ENCODE assay signal across 23 cellular contexts in genomic region chr15:67366904-67367303, GRCh38.
DNase-seq lines count a peak whose midpoint lies in the region; ATAC-seq and TF ChIP-seq lines count a peak whose summit lies in the region.
"Had no signal": no experiment of that assay in that cellular context is flagged by ENCODE, and none has a peak within 500 bp of the region (broad histone marks: within the 10 kb centered on the region; RNA-seq: fewer than 3 reads in every experiment).

No MANE protein-coding gene starts in this region.

- no peak overlapping the region for H3K4me3 Mint-ChIP-seq in activated T-cell treated with anti-CD3 and anti-CD28 coated beads, Interleukin-2, amount 50 U/mL, for 72 hours
- no peak overlapping the region for H3K4me3 Mint-ChIP-seq in activated T-cell treated with anti-CD3 and anti-CD28 coated beads, Interleukin-2, amount 50 U/mL, for 24 hours
- H3K4me3 Mint-ChIP-seq in activated naive CD8-positive, alpha-beta T cell treated with anti-CD3 and anti-CD28 coated beads for 36 hours = no peak overlapping the region

- no peaks in the 10 kb centered on the region; the same call in 1 of the 2 replicates for H3F3A ChIP-seq in MM.1S (ENCODE audit: insufficient read depth, low read length)

- no peaks in the 10 kb centered on the region for H3K9me3 ChIP-seq in MM.1S (replicated peaks; ENCODE audit: insufficient read depth, low read length)
- H3K9me3 ChIP-seq: A549, Peyer's patch had no signal

- no peak overlapping the region for H3K9ac ChIP-seq in MM.1S (ENCODE audit: low read length)

- peaks cover 19% of the 10 kb centered on the region for H3K27me3 Mint-ChIP-seq in activated T-cell treated with anti-CD3 and anti-CD28 coated beads, Interleukin-2, amount 50 U/mL, for 72 hours (ENCODE audit: low read depth)
- peaks cover 10% of the 10 kb centered on the region for H3K27me3 Mint-ChIP-seq in activated T-cell treated with anti-CD3 and anti-CD28 coated beads, Interleukin-2, amount 50 U/mL, for 24 hours
- H3K27me3 Mint-ChIP-seq in activated naive CD8-positive, alpha-beta T cell treated with anti-CD3 and anti-CD28 coated beads for 36 hours = peaks cover 10% of the 10 kb centered on the region

- H3K36me3 ChIP-seq in MM.1S (replicated peaks; ENCODE audit: insufficient read depth, low read length) = no peaks in the 10 kb centered on the region
- H3K36me3 ChIP-seq: Peyer's patch had no signal

- ATAC-seq in activated T-cell treated with anti-CD3 and anti-CD28 coated beads, Interleukin-2, amount 50 U/mL, for 72 hours (replicated peaks in 1 of 2) = peak; percentile 17 to 44
- ATAC-seq in GM19395 (IDR thresholded peaks at IDR 0.05; ENCODE audit: unreplicated experiment) = no peak
- ATAC-seq: A549 had no signal

- TF ChIP-seq CTCF in MM.1S (IDR thresholded peaks at IDR 0.05; ENCODE audit: low read length) (no peak), GM10248 (IDR thresholded peaks at IDR 0.05; ENCODE audit: control extremely low read depth, extremely low read depth, low read depth, missing control alignments) (no peak)

- no peak overlapping the region for H3K27ac ChIP-seq in MM.1S (ENCODE audit: low read length)
- H3K27ac ChIP-seq: A549, HL-60, Peyer's patch had no signal

- H3K4me1 Mint-ChIP-seq in activated T-cell treated with anti-CD3 and anti-CD28 coated beads, Interleukin-2, amount 50 U/mL, for 72 hours (ENCODE audit: low read depth) = peaks cover 10% of the 10 kb centered on the region
- H3K4me1 Mint-ChIP-seq in activated T-cell treated with anti-CD3 and anti-CD28 coated beads, Interleukin-2, amount 50 U/mL, for 24 hours (ENCODE audit: low read depth) = peaks cover 2% of the 10 kb centered on the region
- no peaks in the 10 kb centered on the region for H3K4me1 Mint-ChIP-seq in activated naive CD8-positive, alpha-beta T cell treated with anti-CD3 and anti-CD28 coated beads for 36 hours
- H3K4me1 Mint-ChIP-seq: CD4-positive, alpha-beta memory T cell had no signal

- no peak overlapping the region for H3K27ac Mint-ChIP-seq in activated T-cell treated with anti-CD3 and anti-CD28 coated beads, Interleukin-2, amount 50 U/mL, for 72 hours
- no peak overlapping the region for H3K27ac Mint-ChIP-seq in activated T-cell treated with anti-CD3 and anti-CD28 coated beads, Interleukin-2, amount 50 U/mL, for 24 hours
- no peak overlapping the region for H3K27ac Mint-ChIP-seq in activated naive CD8-positive, alpha-beta T cell treated with anti-CD3 and anti-CD28 coated beads for 36 hours
- H3K27ac Mint-ChIP-seq: CD4-positive, alpha-beta memory T cell had no signal

- no peaks in the 10 kb centered on the region for H3K9me2 ChIP-seq in MM.1S (replicated peaks; ENCODE audit: insufficient read depth, low read length)

- POLR2A ChIA-PET in GM10248 (lab: Yijun Ruan, JAX) = interaction anchor here (0.6 kb wide), 1 partner anchor 1036 kb away, joined by 4 read pairs; no protein-coding TSS in a partner anchor

- no peaks in the 10 kb centered on the region for H4K20me1 ChIP-seq in MM.1S (ENCODE audit: insufficient read depth, low read length)

- H3K4me3 ChIP-seq in MM.1S (ENCODE audit: low read length) = no peak overlapping the region
- H3K4me3 ChIP-seq: A549, Peyer's patch had no signal

- peaks cover 15% of the 10 kb centered on the region for H3K4me1 ChIP-seq in MM.1S (ENCODE audit: low read length)
- H3K4me1 ChIP-seq: A549, Peyer's patch had no signal

- no peaks in the 10 kb centered on the region for H3K9me3 Mint-ChIP-seq in activated T-cell treated with anti-CD3 and anti-CD28 coated beads, Interleukin-2, amount 50 U/mL, for 72 hours
- H3K9me3 Mint-ChIP-seq in activated T-cell treated with anti-CD3 and anti-CD28 coated beads, Interleukin-2, amount 50 U/mL, for 24 hours = no peaks in the 10 kb centered on the region
- H3K9me3 Mint-ChIP-seq in activated naive CD8-positive, alpha-beta T cell treated with anti-CD3 and anti-CD28 coated beads for 36 hours = no peaks in the 10 kb centered on the region

- no peak overlapping the region for H2AFZ ChIP-seq in MM.1S (ENCODE audit: low read length)

- H3K79me2 ChIP-seq in MM.1S (ENCODE audit: low read length) = no peaks in the 10 kb centered on the region

- no peak for DNase-seq in activated T-cell treated with anti-CD3 and anti-CD28 coated beads, Interleukin-2, amount 50 U/mL, for 72 hours
- DNase-seq in activated T-cell treated with anti-CD3 and anti-CD28 coated beads, Interleukin-2, amount 50 U/mL, for 24 hours = no peak
- peak; percentile 66 for DNase-seq in MM.1S
- DNase-seq in activated naive CD8-positive, alpha-beta T cell treated with anti-CD3 and anti-CD28 coated beads for 36 hours = peak; percentile 4
- no peak for DNase-seq in GM10248 (ENCODE audit: extremely low spot score)
- no peak for DNase-seq in T-helper 1 cell
- DNase-seq: AML-193; C1 segment of cervical spinal cord; CD4-positive, alpha-beta memory T cell; COR-L47; DMS53; NCI-H1105 treated with DMSO at 0.1 percent for 48 hours; NCI-H146; NCI-H1930; NCI-H2107; NCI-H446 treated with DMSO at 0.1 percent for 48 hours; NCI-H526; OCI-M1; Peyer's patch; SHP77 treated with DMSO at 0.1 percent for 48 hours had no signal

- CTCF ChIA-PET in GM10248 (lab: Yijun Ruan, JAX) = interaction anchor here (2.3 kb wide), 1 partner anchor 11 kb away, joined by 6 read pairs; no protein-coding TSS in a partner anchor

- H3K36me3 Mint-ChIP-seq in activated T-cell treated with anti-CD3 and anti-CD28 coated beads, Interleukin-2, amount 50 U/mL, for 72 hours (ENCODE audit: insufficient read depth in 2 of 2) = no peaks in the 10 kb centered on the region
- H3K36me3 Mint-ChIP-seq in activated T-cell treated with anti-CD3 and anti-CD28 coated beads, Interleukin-2, amount 50 U/mL, for 24 hours (ENCODE audit: low read depth) = no peaks in the 10 kb centered on the region
- H3K36me3 Mint-ChIP-seq in activated naive CD8-positive, alpha-beta T cell treated with anti-CD3 and anti-CD28 coated beads for 36 hours = no peaks in the 10 kb centered on the region
- H3K36me3 Mint-ChIP-seq: CD4-positive, alpha-beta memory T cell had no signal

- peak overlapping the region; percentile 19; the same call in 1 of the 2 replicates for H3K4me2 ChIP-seq in MM.1S (ENCODE audit: low read depth, low read length)
- H3K4me2 ChIP-seq: A549 had no signal

- no peaks in the 10 kb centered on the region for H3K27me3 ChIP-seq in MM.1S (replicated peaks; ENCODE audit: insufficient read depth, low read length)
- H3K27me3 ChIP-seq: Peyer's patch had no signal

Comparison
In these comparisons a context has a peak if more than half of its experiments do, and no peak if none do; other contexts are left out.
1. DNase-seq: peak in MM.1S (single experiment) and activated naive CD8-positive, alpha-beta T cell treated with anti-CD3 and anti-CD28 coated beads for 36 hours (single experiment); none in activated T-cell treated with anti-CD3 and anti-CD28 coated beads, Interleukin-2, amount 50 U/mL, for 72 hours (0 of 2), activated T-cell treated with anti-CD3 and anti-CD28 coated beads, Interleukin-2, amount 50 U/mL, for 24 hours (single experiment), GM10248 (single experiment) and T-helper 1 cell (0 of 5).